Comparison of ENCODE assay signal across 8 cellular contexts in the genomic region with DNA sequence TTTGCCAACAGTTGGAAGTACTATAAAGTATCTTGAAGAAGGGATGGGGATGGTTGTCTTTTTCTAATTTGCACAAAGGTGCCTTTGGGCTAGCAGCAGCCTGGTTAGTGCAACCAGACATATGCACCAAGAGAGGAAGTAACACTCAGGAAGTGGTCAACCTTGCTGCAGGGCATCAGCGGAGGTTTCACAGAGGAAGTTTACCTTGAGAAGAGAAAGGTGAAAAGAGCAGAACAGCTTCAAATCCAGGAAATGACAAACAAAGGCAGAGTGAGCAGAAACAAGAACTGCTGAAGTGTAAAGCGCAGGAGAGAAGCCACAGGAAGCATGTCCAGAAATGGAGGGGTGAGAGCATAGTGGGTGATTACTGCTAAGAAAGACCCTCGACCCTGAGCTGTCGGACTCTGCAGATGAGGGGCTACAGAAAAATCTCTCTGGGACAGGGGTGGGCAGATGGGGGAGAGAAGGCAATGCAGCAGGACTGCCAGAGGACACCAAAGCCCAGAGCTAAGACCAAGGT.
DNase-seq lines count a peak whose midpoint lies in the region; ATAC-seq and TF ChIP-seq lines count a peak whose summit lies in the region.

No MANE protein-coding gene starts in this region.

- peak; percentile 55 for ATAC-seq in CD4-positive, alpha-beta T cell (ENCODE audit: poor library complexity)
- peak; percentile 73 for ATAC-seq in GM19395 (IDR thresholded peaks at IDR 0.05; ENCODE audit: unreplicated experiment)
- ATAC-seq in HG03439 (IDR thresholded peaks at IDR 0.05; ENCODE audit: unreplicated experiment): peak; percentile 54

- H3K4me3 Mint-ChIP-seq in CD4-positive, alpha-beta T cell: peak overlapping the region; percentile 76

- POLR2A ChIA-PET in CD4-positive, alpha-beta T cell (lab: Charles Lee): interaction anchor here (0.7 to 11.1 kb wide), 26 partner anchors 11 to 840 kb away, joined by 3 to 300 read pairs (median 6); a partner anchor contains a TSS

- peaks cover 25% of the 10 kb centered on the region for H3K36me3 Mint-ChIP-seq in CD4-positive, alpha-beta T cell (ENCODE audit: low read depth)

- H3K27me3 Mint-ChIP-seq in CD4-positive, alpha-beta T cell: no peaks in the 10 kb centered on the region

- peak; percentile 42 to 70 (median 56) for DNase-seq in CD4-positive, alpha-beta T cell
- DNase-seq in T-helper 9 cell: peak; percentile 44
- no peak for DNase-seq in dorsolateral prefrontal cortex
- no peak for DNase-seq in NCI-H748 (lab: John Stamatoyannopoulos, UW; ENCODE audit: unreplicated experiment)
- DNase-seq in NCI-H1105 treated with DMSO at 0.1 percent for 48 hours (lab: John Stamatoyannopoulos, UW): no peak

- H3K4me2 ChIP-seq in skeletal muscle satellite cell (ENCODE audit: low read length): peak overlapping the region; percentile 70

- peak overlapping the region; percentile 87 for H3K9ac ChIP-seq in skeletal muscle satellite cell (ENCODE audit: low read depth, low read length)

- H3K27ac Mint-ChIP-seq in CD4-positive, alpha-beta T cell: peak overlapping the region; percentile 87

- H3K27me3 ChIP-seq in CD4-positive, alpha-beta T cell (ENCODE audit: control insufficient read depth, insufficient read depth, low read length): no peaks in the 10 kb centered on the region
- H3K27me3 ChIP-seq in dorsolateral prefrontal cortex (no peaks in the 10 kb centered on the region), skeletal muscle satellite cell (ENCODE audit: control insufficient read depth, insufficient read depth, low read length) (no peaks in the 10 kb centered on the region)

- H3K36me3 ChIP-seq in skeletal muscle satellite cell (ENCODE audit: insufficient read depth, low read length): peaks cover 3% of the 10 kb centered on the region

- peaks cover 89% of the 10 kb centered on the region for H3K4me1 Mint-ChIP-seq in CD4-positive, alpha-beta T cell (ENCODE audit: low read depth)

- H3K4me3 ChIP-seq in dorsolateral prefrontal cortex (no peak overlapping the region), skeletal muscle satellite cell (ENCODE audit: low read length) (peak overlapping the region; percentile 31)

- H3K9me3 Mint-ChIP-seq in CD4-positive, alpha-beta T cell: no peaks in the 10 kb centered on the region

- H3K9me3 ChIP-seq in CD4-positive, alpha-beta T cell (ENCODE audit: control insufficient read depth, low read length): no peaks in the 10 kb centered on the region
- H3K9me3 ChIP-seq in skeletal muscle satellite cell (replicated peaks; ENCODE audit: low read length): no peaks in the 10 kb centered on the region

- no peak for TF ChIP-seq CTCF in CD4-positive, alpha-beta T cell (IDR thresholded peaks at IDR 0.05)
- TF ChIP-seq CTCF in dorsolateral prefrontal cortex (IDR thresholded peaks at IDR 0.05 in 54 of 56, conservative IDR thresholded peaks at IDR 0.05 in 2 of 56; ENCODE audit: low read depth in 1 of 56, partially characterized antibody in 56 of 56): no peak

- H3K4me1 ChIP-seq in skeletal muscle satellite cell (ENCODE audit: control insufficient read depth, insufficient read depth, low read length): peaks cover 67% of the 10 kb centered on the region

- intact Hi-C loops in CD4-positive, alpha-beta T cell (cut with DNase I, micrococcal nuclease): loop anchor here (1.0 to 5.0 kb wide), 7 partner anchors 15 to 68 kb away; a partner anchor contains a TSS
- intact Hi-C loops in dorsolateral prefrontal cortex (cut with DNase I): loop anchor here (5.0 kb wide), 2 partner anchors 47 to 68 kb away; a partner anchor contains a TSS

- peak overlapping the region; percentile 96 for H3K27ac ChIP-seq in CD4-positive, alpha-beta T cell (ENCODE audit: low read depth, low read length)
- H3K27ac ChIP-seq in dorsolateral prefrontal cortex: peak overlapping the region in 35 of 59 donors; percentile 4 to 92 (median 58)

- CTCF ChIA-PET in CD4-positive, alpha-beta T cell (lab: Charles Lee): interaction anchor here (1.4 to 12.7 kb wide), 6 partner anchors 10 to 65 kb away, joined by 3 to 167 read pairs (median 8); a partner anchor contains a TSS

Comparison
In these comparisons a context has a peak if more than half of its experiments do, and no peak if none do; other contexts are left out.
1. DNase-seq: peak in CD4-positive, alpha-beta T cell (10 of 10) and T-helper 9 cell (single experiment); none in dorsolateral prefrontal cortex (0 of 10), NCI-H748 (single experiment) and NCI-H1105 treated with DMSO at 0.1 percent for 48 hours (single experiment).
2. Peak in every context shown above with its lines, with median percentiles within 50 percentile points of each other: ATAC-seq.